26 cellular contexts compared by ENCODE assay signal in genomic region chr5:98349990-98350365, GRCh38.
"Had no signal": no experiment of that assay in that cellular context is flagged by ENCODE, and none has a peak within 500 bp of the region (broad histone marks: within the 10 kb centered on the region; RNA-seq: fewer than 3 reads in every experiment).

No MANE protein-coding gene starts in this region.

- H3K27ac Mint-ChIP-seq: activated naive CD8-positive, alpha-beta T cell treated with anti-CD3 and anti-CD28 coated beads, Interleukin-2, amount 10 ng/mL, durations not matched to agents 7 days and 5 days; activated T-helper 2 cell treated with anti-CD3 and anti-CD28 coated beads, Interferon-gamma antibody, Interleukin-2, Interleukin-4, amounts not matched to agents 10 μg/mL and 5 μg/mL and 100 μg/mL, durations not matched to agents 14 hours and 24 hours and 36 hours; dendritic cell treated with granulocyte-macrophage colony-stimulating factor and Interleukin-4, amounts not matched to agents 40 ng/mL and 50 ng/mL, for 4 days; mesothelial cell of epicardium; natural killer cell had no signal

- H3K4me1 Mint-ChIP-seq: activated naive CD8-positive, alpha-beta T cell treated with anti-CD3 and anti-CD28 coated beads, Interleukin-2, amount 10 ng/mL, durations not matched to agents 7 days and 5 days; mesothelial cell of epicardium; natural killer cell had no signal

- ATAC-seq: activated T-cell treated with anti-CD3 and anti-CD28 coated beads, Interleukin-2, amount 50 U/mL, for 4 hours; esophagus mucosa; left lung; natural killer cell; pancreas; psoas muscle; stimulated activated naive CD8-positive, alpha-beta T cell treated with anti-CD3 and anti-CD28 coated beads, Interleukin-15, Interleukin-2, amounts not matched to agents 100 U/mL and 50 U/mL, for 24 hours had no signal

- H3K9me3 ChIP-seq: neutrophil, pancreas, psoas muscle had no signal

- H3K27me3 ChIP-seq: cardiac muscle cell, left lung, neutrophil, pancreas, right atrium auricular region had no signal

- H3K4me3 Mint-ChIP-seq: activated naive CD8-positive, alpha-beta T cell treated with anti-CD3 and anti-CD28 coated beads, Interleukin-2, amount 10 ng/mL, durations not matched to agents 7 days and 5 days; activated T-cell treated with anti-CD3 and anti-CD28 coated beads, Interleukin-2, amount 50 U/mL, for 4 hours; dendritic cell treated with granulocyte-macrophage colony-stimulating factor and Interleukin-4, amounts not matched to agents 40 ng/mL and 50 ng/mL, for 4 days; mesothelial cell of epicardium; natural killer cell had no signal

- H3K36me3 Mint-ChIP-seq: activated naive CD8-positive, alpha-beta T cell treated with anti-CD3 and anti-CD28 coated beads, Interleukin-2, amount 10 ng/mL, durations not matched to agents 7 days and 5 days had no signal

- H3K27ac ChIP-seq: cardiac muscle cell, left lung, neutrophil, pancreas, psoas muscle, right atrium auricular region had no signal

- H3K4me3 ChIP-seq: cardiac muscle cell, left lung, lung, pancreas, psoas muscle, right atrium auricular region had no signal

- H3K27me3 Mint-ChIP-seq: dendritic cell treated with granulocyte-macrophage colony-stimulating factor and Interleukin-4, amounts not matched to agents 40 ng/mL and 50 ng/mL, for 4 days had no signal

- DNase-seq: activated CD4-positive, alpha-beta T cell treated with anti-CD3 and anti-CD28 coated beads, Interleukin-2, amount 50 U/mL, for 4 hours; activated CD8-positive, alpha-beta memory T cell treated with anti-CD3 and anti-CD28 coated beads, Interleukin-2, amount 50 U/mL, for 48 hours; activated naive CD4-positive, alpha-beta T cell; activated naive CD8-positive, alpha-beta T cell treated with anti-CD3 and anti-CD28 coated beads, Interleukin-2, amount 10 ng/mL, durations not matched to agents 7 days and 5 days; activated T-cell treated with anti-CD3 and anti-CD28 coated beads, Interleukin-2, amount 50 U/mL, for 4 hours; amygdala; effector CD4-positive, alpha-beta T cell; hippocampal formation; kidney glomerular epithelial cell; left lung; natural killer cell; pancreas; psoas muscle; stimulated activated CD4-positive, alpha-beta T cell treated with anti-CD3 and anti-CD28 coated beads, Interleukin-4, amount 100 ng/mL, for 4 hours; stimulated activated naive CD8-positive, alpha-beta T cell treated with anti-CD3 and anti-CD28 coated beads, Interleukin-15, Interleukin-2, amounts not matched to agents 100 U/mL and 50 U/mL, for 24 hours; T-helper 1 cell had no signal

- FAIRE-seq: frontal cortex, pancreas, TTC549 had no signal

- H3K36me3 ChIP-seq: cardiac muscle cell, left lung, neutrophil, pancreas, right atrium auricular region had no signal

- H3K4me1 ChIP-seq: left lung, pancreas, psoas muscle, right atrium auricular region had no signal
